ENCODE assay signal across 8 cellular contexts in genomic region chr9:104991144-104991953, GRCh38.
DNase-seq lines count a peak whose midpoint lies in the region; ATAC-seq and TF ChIP-seq lines count a peak whose summit lies in the region.

No MANE protein-coding gene starts in this region.

- peak; percentile 80 for ATAC-seq in GM19043 (IDR thresholded peaks at IDR 0.05; ENCODE audit: low read depth, unreplicated experiment)
- peak; percentile 81 for ATAC-seq in HG03378 (IDR thresholded peaks at IDR 0.05; ENCODE audit: unreplicated experiment)
- ATAC-seq in right lobe of liver: peak; percentile 87 to 94 (median 92)

- TF ChIP-seq POLR2A in right lobe of liver (IDR thresholded peaks at IDR 0.05): peak; percentile 69

- no peaks in the 10 kb centered on the region for H3K36me3 ChIP-seq in right lobe of liver

- peak overlapping the region; percentile 90 to 96 (median 92) for H3K27ac ChIP-seq in right lobe of liver

- peaks cover 0 to 14% (median 8%) of the 10 kb centered on the region in 4 donors for H3K4me1 ChIP-seq in right lobe of liver

- H3K4me3 ChIP-seq in right lobe of liver: peak overlapping the region; percentile 73 to 78 (median 77)

- no peaks in the 10 kb centered on the region for H3K9me3 ChIP-seq in right lobe of liver

- no peaks in the 10 kb centered on the region for H3K27me3 ChIP-seq in right lobe of liver

- intact Hi-C loops in right lobe of liver (cut with DNase I): loop anchor here in 1 of 2 donors (10.0 kb wide), 1 partner anchor 153 kb away; no protein-coding TSS in a partner anchor

- WGBS in right lobe of liver (ENCODE audit: insufficient coverage, low coverage, low lambda C conversion rate, missing lambda C conversion rate): 0% methylated on average over 14 of the region's 63 CpGs

- no peak for TF ChIP-seq CTCF in AG09319 (IDR thresholded peaks at IDR 0.05; ENCODE audit: low read depth, low read length)
- no peak for TF ChIP-seq CTCF in right lobe of liver (IDR thresholded peaks at IDR 0.05)

- peak; percentile 56 for DNase-seq in AG09319 (ENCODE audit: extremely low read depth, low read depth)
- DNase-seq in NCI-H748 (lab: John Stamatoyannopoulos, UW; ENCODE audit: unreplicated experiment): peak; percentile 84
- DNase-seq in activated CD4-positive, alpha-beta T cell treated with anti-CD3 and anti-CD28 coated beads, Interleukin-2, amount 50 U/mL, for 48 hours: peak; percentile 80 to 84
- peak; percentile 79 for DNase-seq in dermis blood vessel endothelial cell
- peak; percentile 94 to 96 (median 96) for DNase-seq in right lobe of liver
- peak; percentile 80 for DNase-seq in stimulated activated CD4-positive, alpha-beta T cell treated with anti-CD3 and anti-CD28 coated beads, Interleukin-4, amount 100 ng/mL, for 24 hours

Comparison
In these comparisons a context has a peak if more than half of its experiments do, and no peak if none do; other contexts are left out.
1. Peak in every context shown above with its lines: DNase-seq, ATAC-seq, H3K4me3 ChIP-seq and H3K27ac ChIP-seq.